In genomic region chr6:169789944-169790927, GRCh38 we compare ENCODE assay signal across 8 cellular contexts. TPM values are rescaled to one million over a fixed set of nuclear protein-coding genes. Genes with fewer than 3 reads are reported as not detected.
DNase-seq lines count a peak whose midpoint lies in the region; ATAC-seq and TF ChIP-seq lines count a peak whose summit lies in the region.

No MANE protein-coding gene starts in this region.

- CTCF ChIA-PET in activated CD8-positive, alpha-beta T cell treated with anti-CD3 and anti-CD28 coated beads, Interleukin-2, amount 10 ng/mL, durations not matched to agents 7 days and 5 days (lab: Charles Lee): interaction anchor here (0.7 to 4.5 kb wide), 49 partner anchors 8 to 794 kb away, joined by 3 to 98 read pairs (median 4); partner anchors contain the start of genes DLL1, DYNLT2, ERMARD and PDCD2

- no peaks in the 10 kb centered on the region for H3K9me3 ChIP-seq in mesenchymal stem cell (ENCODE audit: control insufficient read depth, low read length)

- POLR2A ChIA-PET in activated CD8-positive, alpha-beta T cell treated with anti-CD3 and anti-CD28 coated beads, Interleukin-2, amount 10 ng/mL, durations not matched to agents 7 days and 5 days (lab: Charles Lee): no interaction called here

- H3K4ac ChIP-seq in mesenchymal stem cell (ENCODE audit: low read depth in 1 of 2, low read length in 2 of 2): no peak overlapping the region

- H2AK5ac ChIP-seq in mesenchymal stem cell (ENCODE audit: low read length, severe bottlenecking): no peak overlapping the region

- H3K9ac ChIP-seq in mesenchymal stem cell (ENCODE audit: low read length): peak overlapping the region; percentile 83

- H3K27ac Mint-ChIP-seq in activated CD8-positive, alpha-beta T cell treated with anti-CD3 and anti-CD28 coated beads, Interleukin-2, amount 10 ng/mL, durations not matched to agents 7 days and 5 days: no peak overlapping the region

- peaks cover 54% of the 10 kb centered on the region for H3K27me3 Mint-ChIP-seq in activated CD8-positive, alpha-beta T cell treated with anti-CD3 and anti-CD28 coated beads, Interleukin-2, amount 10 ng/mL, durations not matched to agents 7 days and 5 days (ENCODE audit: low read depth)

- H3K4me2 ChIP-seq in mesenchymal stem cell (ENCODE audit: low read length, poor library complexity, severe bottlenecking): peak overlapping the region; percentile 88

- no peaks in the 10 kb centered on the region for H3K9me3 Mint-ChIP-seq in activated CD8-positive, alpha-beta T cell treated with anti-CD3 and anti-CD28 coated beads, Interleukin-2, amount 10 ng/mL, durations not matched to agents 7 days and 5 days (ENCODE audit: insufficient read depth)

- peak overlapping the region; percentile 77 for H2AFZ ChIP-seq in mesenchymal stem cell (ENCODE audit: low read depth, low read length)

- peak overlapping the region; percentile 43 for H3K27ac ChIP-seq in C4-2B
- H3K27ac ChIP-seq in mesenchymal stem cell (ENCODE audit: low read length, poor library complexity, severe bottlenecking): no peak overlapping the region

- peak; percentile 89 for DNase-seq in NCI-H774 (lab: John Stamatoyannopoulos, UW)
- peak; percentile 76 for DNase-seq in activated CD8-positive, alpha-beta T cell treated with anti-CD3 and anti-CD28 coated beads, Interleukin-2, amount 10 ng/mL, durations not matched to agents 7 days and 5 days
- peak; percentile 49 for DNase-seq in effector CD8-positive, alpha-beta T cell (lab: John Stamatoyannopoulos, UW)
- DNase-seq in mesenchymal stem cell: peak; percentile 72
- peak; percentile 39 for DNase-seq in stimulated activated CD8-positive, alpha-beta memory T cell treated with anti-CD3 and anti-CD28 coated beads, Interleukin-12 subunit alpha, Interleukin-12 subunit beta, amount 100 ng/mL, for 24 hours (ENCODE audit: extremely low read depth)

- no peak overlapping the region for H2BK120ac ChIP-seq in mesenchymal stem cell (ENCODE audit: low read depth, low read length)

- H4K8ac ChIP-seq in mesenchymal stem cell (ENCODE audit: low read length): peak overlapping the region; percentile 70

- no peak overlapping the region for H2BK5ac ChIP-seq in mesenchymal stem cell (ENCODE audit: low read depth, low read length, poor library complexity, severe bottlenecking)

- no peak overlapping the region for H4K91ac ChIP-seq in mesenchymal stem cell (ENCODE audit: low read length)

- H3K4me1 ChIP-seq in mesenchymal stem cell (ENCODE audit: control insufficient read depth, insufficient read depth, low read depth, low read length): peaks cover 20% of the 10 kb centered on the region

- peak; percentile 92 for ATAC-seq in GM19397 (IDR thresholded peaks at IDR 0.05; ENCODE audit: unreplicated experiment)
- peak; percentile 87 for ATAC-seq in HG03558 (IDR thresholded peaks at IDR 0.05; ENCODE audit: extremely low read depth, unreplicated experiment)
- ATAC-seq in activated CD8-positive, alpha-beta T cell treated with anti-CD3 and anti-CD28 coated beads, Interleukin-2, amount 10 ng/mL, durations not matched to agents 7 days and 5 days: peak; percentile 97

- peak overlapping the region; percentile 67 for H3K4me3 Mint-ChIP-seq in activated CD8-positive, alpha-beta T cell treated with anti-CD3 and anti-CD28 coated beads, Interleukin-2, amount 10 ng/mL, durations not matched to agents 7 days and 5 days

- H3K27me3 ChIP-seq in mesenchymal stem cell (ENCODE audit: control insufficient read depth in 1 of 2, insufficient read depth in 1 of 2, low read length in 2 of 2): peaks cover 0 to 32% of the 10 kb centered on the region in 2 experiments

- peak overlapping the region; percentile 47 to 79 for H3K4me3 ChIP-seq in mesenchymal stem cell (ENCODE audit: insufficient read depth in 1 of 2, low read depth in 1 of 2, low read length in 2 of 2)

- TF ChIP-seq CTCF in C4-2B (conservative IDR thresholded peaks at IDR 0.05): peak; percentile 95

- no peaks in the 10 kb centered on the region for H3K36me3 Mint-ChIP-seq in activated CD8-positive, alpha-beta T cell treated with anti-CD3 and anti-CD28 coated beads, Interleukin-2, amount 10 ng/mL, durations not matched to agents 7 days and 5 days (ENCODE audit: low read depth)

- peak overlapping the region; percentile 37 to 49 for H3K18ac ChIP-seq in mesenchymal stem cell (ENCODE audit: low read depth in 1 of 2, low read length in 2 of 2)

- 4% methylated on average over 58 of the region's 61 CpGs for WGBS in mesenchymal stem cell

- H2BK12ac ChIP-seq in mesenchymal stem cell (ENCODE audit: low read length in 2 of 2): peak overlapping the region in 1 of 2 experiments; percentile 6

- H3K79me1 ChIP-seq in mesenchymal stem cell (replicated peaks; ENCODE audit: low read length, poor library complexity, severe bottlenecking): no peaks in the 10 kb centered on the region

- H3K23ac ChIP-seq in mesenchymal stem cell (ENCODE audit: low read length in 2 of 2): no peak overlapping the region

- H2BK15ac ChIP-seq in mesenchymal stem cell (ENCODE audit: low read depth, poor library complexity, severe bottlenecking): peak overlapping the region; percentile 75

- peaks cover 14% of the 10 kb centered on the region for H3K4me1 Mint-ChIP-seq in activated CD8-positive, alpha-beta T cell treated with anti-CD3 and anti-CD28 coated beads, Interleukin-2, amount 10 ng/mL, durations not matched to agents 7 days and 5 days (ENCODE audit: low read depth)

- H3K36me3 ChIP-seq in mesenchymal stem cell (ENCODE audit: control insufficient read depth in 1 of 2, insufficient read depth in 2 of 2, low read depth in 1 of 2, low read length in 2 of 2): peaks cover 0 to 3% of the 10 kb centered on the region in 2 experiments

- H3K14ac ChIP-seq in mesenchymal stem cell (ENCODE audit: low read length in 2 of 2): no peak overlapping the region

RNA-seq across cellular contexts. Expression of gene ERMARD, which starts 38.8 kb away (rescaled TPM):
- 10 to 100 TPM; 28.7 to 33.0 TPM for total RNA-seq in activated CD8-positive, alpha-beta T cell treated with anti-CD3 and anti-CD28 coated beads, Interleukin-2, amount 10 ng/mL, durations not matched to agents 7 days and 5 days
- 8.0 TPM for polyA plus RNA-seq in mesenchymal stem cell (2013, experiment 1 of 2)
- 10.8 TPM for polyA plus RNA-seq in mesenchymal stem cell (2013, experiment 2 of 2)

RNA-seq across cellular contexts. Expression of gene DYNLT2, which starts 38.9 kb away (rescaled TPM):
- 1 to 10 TPM; 2.1 to 2.6 TPM for total RNA-seq in activated CD8-positive, alpha-beta T cell treated with anti-CD3 and anti-CD28 coated beads, Interleukin-2, amount 10 ng/mL, durations not matched to agents 7 days and 5 days
- polyA plus RNA-seq in mesenchymal stem cell (2013, experiment 1 of 2): 0.48 TPM
- polyA plus RNA-seq in mesenchymal stem cell (2013, experiment 2 of 2): 0.27 TPM

Comparison
In these comparisons a context has a peak if more than half of its experiments do, and no peak if none do; other contexts are left out.
1. DNase-seq: peak in every context shown above with its lines; median percentile 89 in NCI-H774; 76 in activated CD8-positive, alpha-beta T cell treated with anti-CD3 and anti-CD28 coated beads, Interleukin-2, amount 10 ng/mL, durations not matched to agents 7 days and 5 days; 72 in mesenchymal stem cell; 49 in effector CD8-positive, alpha-beta T cell; 39 in stimulated activated CD8-positive, alpha-beta memory T cell treated with anti-CD3 and anti-CD28 coated beads, Interleukin-12 subunit alpha, Interleukin-12 subunit beta, amount 100 ng/mL, for 24 hours.